Comparison of ENCODE assay signal across 18 cellular contexts in genomic region chr1:244100276-244100675, GRCh38.
"Had no signal": no experiment of that assay in that cellular context is flagged by ENCODE, and none has a peak within 500 bp of the region (broad histone marks: within the 10 kb centered on the region; RNA-seq: fewer than 3 reads in every experiment).

No MANE protein-coding gene starts in this region.

- H3K4me1 ChIP-seq: esophagus squamous epithelium, prostate gland, thyroid gland had no signal

- DNase-seq: activated CD4-positive, alpha-beta T cell treated with anti-CD3 and anti-CD28 coated beads for 1 hour; activated CD4-positive, alpha-beta T cell treated with anti-CD3 and anti-CD28 coated beads, Interleukin-2, amount 50 U/mL, for 1 hour; activated CD8-positive, alpha-beta T cell treated with anti-CD3 and anti-CD28 coated beads, Interleukin-2, amount 10 ng/mL, durations not matched to agents 7 days and 5 days; activated gamma-delta T cell treated with Interleukin-2 at 50 U/mL for 16 hours; activated T-cell treated with anti-CD3 and anti-CD28 coated beads, Interleukin-2, amount 50 U/mL, for 1 hour; esophagus squamous epithelium; heart right ventricle; islet precursor cell; left cardiac atrium; midbrain; natural killer cell; ovary; spleen; stimulated activated CD4-positive, alpha-beta T cell treated with anti-CD3 and anti-CD28 coated beads, Interleukin-4, amount 100 ng/mL, for 24 hours; stimulated activated naive CD8-positive, alpha-beta T cell treated with anti-CD3 and anti-CD28 coated beads, Interleukin-15, Interleukin-2, amounts not matched to agents 100 U/mL and 50 U/mL, for 24 hours; thyroid gland; upper lobe of right lung had no signal

- H3K27ac ChIP-seq: esophagus squamous epithelium, heart right ventricle, ovary, prostate gland, spleen, thyroid gland, upper lobe of right lung had no signal

- H3K36me3 ChIP-seq: esophagus squamous epithelium, heart right ventricle, ovary, prostate gland, spleen, thyroid gland, upper lobe of right lung had no signal

- H3K4me3 ChIP-seq: heart right ventricle, ovary, prostate gland, spleen, thyroid gland, upper lobe of right lung had no signal

- ATAC-seq: activated CD8-positive, alpha-beta T cell treated with anti-CD3 and anti-CD28 coated beads, Interleukin-2, amount 10 ng/mL, durations not matched to agents 7 days and 5 days; heart right ventricle; left cardiac atrium; stimulated activated naive CD8-positive, alpha-beta T cell treated with anti-CD3 and anti-CD28 coated beads, Interleukin-15, Interleukin-2, amounts not matched to agents 100 U/mL and 50 U/mL, for 24 hours; upper lobe of right lung had no signal

- H3K9me3 ChIP-seq: esophagus squamous epithelium, ovary, prostate gland, spleen, thyroid gland, upper lobe of right lung had no signal

- H3K27me3 ChIP-seq: ovary, thyroid gland had no signal
